Comparison of ENCODE assay signal across 22 cellular contexts in genomic region chr10:43881657-43882056, GRCh38.
"Had no signal": no experiment of that assay in that cellular context is flagged by ENCODE, and none has a peak within 500 bp of the region (broad histone marks: within the 10 kb centered on the region; RNA-seq: fewer than 3 reads in every experiment).

No MANE protein-coding gene starts in this region.

- H3K9me3 Mint-ChIP-seq: activated CD4-positive, alpha-beta memory T cell treated with anti-CD3 and anti-CD28 coated beads for 36 hours; activated CD4-positive, alpha-beta T cell treated with anti-CD3 and anti-CD28 coated beads, Interleukin-2, amount 10 ng/mL, durations not matched to agents 24 days and 14 days; activated naive CD4-positive, alpha-beta T cell treated with anti-CD3 and anti-CD28 coated beads for 36 hours; activated T-helper 17 cell treated with anti-CD3 and anti-CD28 coated beads, Interleukin-2, amount 50 U/mL, for 72 hours; brain; WTC11 had no signal

- H3K36me3 Mint-ChIP-seq: activated CD4-positive, alpha-beta memory T cell treated with anti-CD3 and anti-CD28 coated beads for 36 hours; activated naive CD8-positive, alpha-beta T cell; brain; WTC11 had no signal

- H3K27ac Mint-ChIP-seq: activated CD4-positive, alpha-beta memory T cell treated with anti-CD3 and anti-CD28 coated beads for 36 hours; activated CD4-positive, alpha-beta T cell treated with anti-CD3 and anti-CD28 coated beads, Interleukin-2, amount 10 ng/mL, durations not matched to agents 24 days and 14 days; activated naive CD4-positive, alpha-beta T cell treated with anti-CD3 and anti-CD28 coated beads for 36 hours; activated naive CD8-positive, alpha-beta T cell; activated T-helper 17 cell treated with anti-CD3 and anti-CD28 coated beads, Interleukin-2, amount 50 U/mL, for 72 hours; brain; T-helper 17 cell; WTC11 had no signal

- H3K4me3 Mint-ChIP-seq: activated CD4-positive, alpha-beta memory T cell treated with anti-CD3 and anti-CD28 coated beads for 36 hours; activated CD4-positive, alpha-beta T cell treated with anti-CD3 and anti-CD28 coated beads, Interleukin-2, amount 10 ng/mL, durations not matched to agents 24 days and 14 days; activated naive CD4-positive, alpha-beta T cell treated with anti-CD3 and anti-CD28 coated beads for 36 hours; activated naive CD8-positive, alpha-beta T cell; activated T-helper 17 cell treated with anti-CD3 and anti-CD28 coated beads, Interleukin-2, amount 50 U/mL, for 72 hours; brain; T-helper 17 cell; WTC11 had no signal

- DNase-seq: activated CD4-positive, alpha-beta memory T cell treated with anti-CD3 and anti-CD28 coated beads for 36 hours; activated CD4-positive, alpha-beta T cell treated with anti-CD3 and anti-CD28 coated beads for 1 hour; activated CD4-positive, alpha-beta T cell treated with anti-CD3 and anti-CD28 coated beads, Interleukin-2, amount 10 ng/mL, durations not matched to agents 24 days and 14 days; activated gamma-delta T cell; activated naive CD4-positive, alpha-beta T cell treated with anti-CD3 and anti-CD28 coated beads for 36 hours; activated T-cell treated with anti-CD3 and anti-CD28 coated beads for 4 hours; amygdala; Kasumi-1; KBM-7; NCI-H1105 treated with DMSO at 0.1 percent for 48 hours; NCI-H1436 treated with DMSO at 0.1 percent for 48 hours; NCI-H187; NCI-H2081; NCI-H510A treated with DMSO at 0.1 percent for 48 hours; PC-3; SIG-M5; T-helper 17 cell; T-helper 9 cell had no signal

- H3K27me3 Mint-ChIP-seq: activated CD4-positive, alpha-beta memory T cell treated with anti-CD3 and anti-CD28 coated beads for 36 hours; activated naive CD8-positive, alpha-beta T cell; activated T-helper 17 cell treated with anti-CD3 and anti-CD28 coated beads, Interleukin-2, amount 50 U/mL, for 72 hours; brain had no signal

- ATAC-seq: activated T-helper 17 cell treated with anti-CD3 and anti-CD28 coated beads, Interleukin-2, amount 50 U/mL, for 72 hours; PC-3; T-helper 17 cell; WTC11 had no signal

- H3K4me1 Mint-ChIP-seq: activated CD4-positive, alpha-beta T cell treated with anti-CD3 and anti-CD28 coated beads, Interleukin-2, amount 10 ng/mL, durations not matched to agents 24 days and 14 days; activated T-helper 17 cell treated with anti-CD3 and anti-CD28 coated beads, Interleukin-2, amount 50 U/mL, for 72 hours; T-helper 17 cell had no signal
